28 cellular contexts compared by ENCODE assay signal in genomic region chr17:22718689-22719088, GRCh38.
"Had no signal": no experiment of that assay in that cellular context is flagged by ENCODE, and none has a peak within 500 bp of the region (broad histone marks: within the 10 kb centered on the region; RNA-seq: fewer than 3 reads in every experiment).

No MANE protein-coding gene starts in this region.

- H3K4me1 ChIP-seq: colonic mucosa, esophagus squamous epithelium, foreskin keratinocyte, gastrocnemius medialis, gastroesophageal sphincter, heart left ventricle, heart right ventricle had no signal

- H3K9me3 ChIP-seq: colonic mucosa, gastrocnemius medialis had no signal

- H3K27ac ChIP-seq: colonic mucosa, coronary artery, dorsolateral prefrontal cortex, epithelial cell of prostate, esophagus squamous epithelium, foreskin keratinocyte, gastrocnemius medialis, gastroesophageal sphincter, heart left ventricle, heart right ventricle, hepatocyte had no signal

- DNase-seq: colonic mucosa; cortex of kidney; dermis blood vessel endothelial cell; dorsolateral prefrontal cortex; effector CD4-positive, alpha-beta T cell; effector CD8-positive, alpha-beta T cell; effector memory CD4-positive, alpha-beta T cell; effector memory CD8-positive, alpha-beta T cell; endodermal cell; erythroblast; esophagus squamous epithelium; foreskin fibroblast; foreskin keratinocyte; foreskin melanocyte; gastrocnemius medialis; glutamatergic neuron; head of caudate nucleus; heart left ventricle; heart right ventricle had no signal

- H3K4me3 ChIP-seq: colonic mucosa, coronary artery, dorsolateral prefrontal cortex, esophagus squamous epithelium, gastrocnemius medialis, gastroesophageal sphincter, heart left ventricle, heart right ventricle, hepatocyte had no signal

- H3K27me3 ChIP-seq: colonic mucosa, esophagus squamous epithelium, foreskin keratinocyte, gastrocnemius medialis, gastroesophageal sphincter, heart left ventricle, heart right ventricle, hepatocyte had no signal

- ATAC-seq: effector memory CD8-positive, alpha-beta T cell; esophagus mucosa; foreskin keratinocyte; gastrocnemius medialis; gastroesophageal sphincter; heart left ventricle; heart right ventricle had no signal

- FAIRE-seq: colon, endometrium, endothelial cell of umbilical vein, frontal cortex had no signal

- H3K36me3 ChIP-seq: colonic mucosa, esophagus squamous epithelium, gastrocnemius medialis, gastroesophageal sphincter, heart left ventricle, heart right ventricle had no signal
